Comparison of ENCODE assay signal across 27 cellular contexts in the genomic region with DNA sequence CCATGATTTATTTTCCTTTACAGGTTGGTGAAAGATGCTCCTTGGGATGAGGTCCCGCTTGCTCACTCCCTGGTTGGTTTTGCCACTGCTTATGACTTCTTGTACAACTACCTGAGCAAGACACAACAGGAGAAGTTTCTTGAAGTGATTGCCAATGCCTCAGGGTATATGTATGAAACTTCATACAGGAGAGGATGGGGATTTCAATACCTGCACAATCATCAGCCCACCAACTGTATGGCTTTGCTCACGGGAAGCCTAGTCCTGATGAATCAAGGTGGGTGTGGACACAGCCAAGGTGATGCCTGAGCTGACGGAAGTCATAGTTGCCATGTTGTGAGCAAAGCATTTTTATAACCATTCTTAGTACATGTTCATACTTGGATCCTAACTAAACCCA. TPM values are rescaled to one million over a fixed set of nuclear protein-coding genes. Genes with fewer than 3 reads are reported as not detected.
DNase-seq lines count a peak whose midpoint lies in the region; ATAC-seq, FAIRE-seq and TF ChIP-seq lines count a peak whose summit lies in the region.
"Had no signal": no experiment of that assay in that cellular context is flagged by ENCODE, and none has a peak within 500 bp of the region (broad histone marks: within the 10 kb centered on the region; RNA-seq: fewer than 3 reads in every experiment).

No MANE protein-coding gene starts in this region.

- H2AFZ ChIP-seq in H9 (ENCODE audit: low read length) (no peak overlapping the region), H1 (ENCODE audit: low read length) (no peak overlapping the region)

- no peak overlapping the region for H3T11ph ChIP-seq in H9 (ENCODE audit: low read length)

- H3K9ac ChIP-seq in H9 (ENCODE audit: extremely low read depth, insufficient read length, low read length) (no peak overlapping the region), H1 (replicated peaks in 1 of 4; ENCODE audit: extremely low read depth in 1 of 4, low read depth in 3 of 4, low read length in 3 of 4) (no peak overlapping the region)

- H3K14ac ChIP-seq in H9 (ENCODE audit: insufficient read depth, low read length), result no peak overlapping the region
- H3K14ac ChIP-seq in H1 (ENCODE audit: insufficient read length), result no peak overlapping the region

- H3K23ac ChIP-seq in H9 (ENCODE audit: insufficient read length, low read depth, low read length) (no peak overlapping the region), H1 (ENCODE audit: insufficient read length) (no peak overlapping the region)

- H4K8ac ChIP-seq in H9 (replicated peaks; ENCODE audit: insufficient read length, low read depth, low read length) (no peak overlapping the region), H1 (ENCODE audit: extremely low read depth, insufficient read depth, low read length) (no peak overlapping the region)

- H2BK20ac ChIP-seq in H9 (ENCODE audit: low read depth, low read length, poor library complexity, severe bottlenecking) (no peak overlapping the region), H1 (ENCODE audit: low read length) (peak overlapping the region; percentile 56; the same call in 1 of the 2 replicates)

- POLR2A ChIA-PET in H1 (lab: Charles Lee; ENCODE audit: partially characterized antibody), result interaction anchor here (1.3 kb wide), 1 partner anchor 10 kb away, joined by 3 read pairs; no protein-coding TSS in a partner anchor

- FAIRE-seq in H1 (lab: Jason Lieb, UNC) (peak; percentile 13), pancreas (lab: Jason Lieb, UNC) (no peak)
- FAIRE-seq: A204.1, GM12878, HepG2 had no signal

- H2BK15ac ChIP-seq in H9 (ENCODE audit: low read depth, low read length) (no peak overlapping the region), H1 (ENCODE audit: low read length) (no peak overlapping the region)

- H3K36me3 ChIP-seq in RWPE2 (ENCODE audit: low read depth), result peaks cover 61% of the 10 kb centered on the region
- peaks cover 0 to 15% (median 5%) of the 10 kb centered on the region in 4 experiments; a peak in 6 of 8 replicates for H3K36me3 ChIP-seq in H1 (ENCODE audit: control insufficient read depth in 2 of 4, insufficient read depth in 4 of 4, low read length in 3 of 4)
- H3K36me3 ChIP-seq in pancreas, result no peaks in the 10 kb centered on the region
- H3K36me3 ChIP-seq: BE2C, HAP-1 had no signal

- H3K4me1 ChIP-seq in H9 (ENCODE audit: insufficient read depth, low read length) (no peaks in the 10 kb centered on the region; the same call in 1 of the 2 replicates), RWPE2 (ENCODE audit: insufficient read depth, poor library complexity, severe bottlenecking) (no peaks in the 10 kb centered on the region), H1 (replicated peaks in 1 of 4; ENCODE audit: control insufficient read depth in 3 of 4, insufficient read depth in 4 of 4, low read length in 3 of 4) (peaks cover 0 to 6% (median 0%) of the 10 kb centered on the region in 4 experiments; a peak in 2 of 7 replicates), foreskin keratinocyte (peaks cover 26% of the 10 kb centered on the region), pancreas (no peaks in the 10 kb centered on the region)
- H3K4me1 ChIP-seq: BE2C, HAP-1 had no signal

- no peak for TF ChIP-seq RAD21 in H1 (IDR thresholded peaks at IDR 0.05 in 1 of 2, conservative IDR thresholded peaks at IDR 0.05 in 1 of 2; ENCODE audit: low read depth in 2 of 2, low read length in 2 of 2)

- H3K79me1 ChIP-seq in H9 (ENCODE audit: insufficient read depth, low read depth, low read length, poor library complexity, severe bottlenecking) (no peaks in the 10 kb centered on the region), H1 (ENCODE audit: low read depth, low read length) (no peaks in the 10 kb centered on the region)

- H4K20me1 ChIP-seq in H9 (ENCODE audit: control insufficient read depth, insufficient read depth, insufficient read length), result no peaks in the 10 kb centered on the region
- no peaks in the 10 kb centered on the region for H4K20me1 ChIP-seq in H1 (replicated peaks in 1 of 2; ENCODE audit: control insufficient read depth in 1 of 2, insufficient read depth in 2 of 2, low read length in 2 of 2)

- no peaks in the 10 kb centered on the region for H3K23me2 ChIP-seq in H9 (ENCODE audit: insufficient read length, low read depth, low read length, poor library complexity, severe bottlenecking)
- H3K23me2 ChIP-seq in H1 (ENCODE audit: low read depth, low read length), result no peaks in the 10 kb centered on the region

- CTCF ChIA-PET in H1 (lab: Charles Lee; ENCODE audit: partially characterized antibody), result interaction anchor here (0.6 to 2.5 kb wide), 6 partner anchors 10 to 166 kb away, joined by 3 to 9 read pairs (median 4); no protein-coding TSS in a partner anchor

- H3K9me3 Mint-ChIP-seq in H9, result no peaks in the 10 kb centered on the region
- H3K9me3 Mint-ChIP-seq: CD4-positive, CD25-positive, alpha-beta regulatory T cell; CD8-positive, alpha-beta memory T cell; IgD-negative memory B cell had no signal

- WGBS in H9 (ENCODE audit: extremely low coverage, insufficient read length, low lambda C conversion rate), result no CpG with 5 or more reads among the region's 3 CpGs
- 88% methylated on average over 3 of the region's 3 CpGs; no CpG with 5 or more reads in 1 of the 2 experiments for WGBS in H1 (ENCODE audit: extremely low coverage in 1 of 2, insufficient coverage in 1 of 2, insufficient read length in 1 of 2, insufficient replicate concordance in 2 of 2, low coverage in 1 of 2, low lambda C conversion rate in 2 of 2, missing lambda C conversion rate in 1 of 2), 2 experiments
- 94 to 96% methylated on average over 3 of the region's 3 CpGs for WGBS in pancreas, 2 donors

- H2BK120ac ChIP-seq in H9 (ENCODE audit: low read depth, low read length, poor library complexity, severe bottlenecking) (no peak overlapping the region), H1 (replicated peaks; ENCODE audit: low read depth, low read length) (no peak overlapping the region)

- H3K18ac ChIP-seq in H9 (ENCODE audit: insufficient read length, low read depth, low read length) (no peak overlapping the region), H1 (ENCODE audit: extremely low read depth, low read length) (no peak overlapping the region)

- ATAC-seq in RWPE2 (ENCODE audit: low read depth) (peak; percentile 73), foreskin keratinocyte (peak; percentile 98), pancreas (no peak), GM21619 (IDR thresholded peaks at IDR 0.05; ENCODE audit: unreplicated experiment) (no peak), GM21423 (IDR thresholded peaks at IDR 0.05; ENCODE audit: unreplicated experiment) (no peak)
- ATAC-seq: GM12878, HepG2 had no signal

- H3K27ac ChIP-seq in H9 (ENCODE audit: insufficient read length, low read depth, low read length), result no peak overlapping the region
- no peak overlapping the region for H3K27ac ChIP-seq in RWPE2 (ENCODE audit: poor library complexity, severe bottlenecking)
- H3K27ac ChIP-seq in H1 (ENCODE audit: low read depth, low read length), result no peak overlapping the region
- peak overlapping the region; percentile 89 for H3K27ac ChIP-seq in foreskin keratinocyte
- no peak overlapping the region for H3K27ac ChIP-seq in pancreas
- H3K27ac ChIP-seq: HL-60 had no signal

- H4K5ac ChIP-seq in H9 (ENCODE audit: insufficient read length, low read depth, low read length), result no peak overlapping the region
- H4K5ac ChIP-seq in H1 (ENCODE audit: insufficient read length, low read depth, low read length), result no peak overlapping the region

- no peak overlapping the region for H4K91ac ChIP-seq in H9 (ENCODE audit: insufficient read length, low read depth, low read length)
- H4K91ac ChIP-seq in H1 (replicated peaks; ENCODE audit: insufficient read length, low read length), result no peak overlapping the region

- H3K56ac ChIP-seq in H9 (ENCODE audit: insufficient read length, low read depth, low read length), result no peak overlapping the region
- no peak overlapping the region for H3K56ac ChIP-seq in H1 (replicated peaks; ENCODE audit: insufficient read length, low read depth, low read length)

- H2BK12ac ChIP-seq in H9 (ENCODE audit: insufficient read length, low read depth, low read length) (no peak overlapping the region), H1 (ENCODE audit: low read depth, low read length) (no peak overlapping the region)

- H3K79me2 ChIP-seq in H9 (ENCODE audit: insufficient read depth, low read length) (no peaks in the 10 kb centered on the region; the same call in 1 of the 2 replicates), H1 (ENCODE audit: control insufficient read depth in 1 of 2, insufficient read depth in 2 of 2, low read length in 2 of 2) (peaks cover 0 to 20% of the 10 kb centered on the region in 2 experiments; a peak in 2 of 4 replicates)

- no peak for TF ChIP-seq EP300 in H1 (IDR thresholded peaks at IDR 0.05; ENCODE audit: borderline replicate concordance in 1 of 2, low read depth in 2 of 2, low read length in 2 of 2)

- H2AK5ac ChIP-seq in H9 (ENCODE audit: insufficient read length, low read length), result no peak overlapping the region
- H2AK5ac ChIP-seq in H1 (ENCODE audit: low read depth, low read length), result no peak overlapping the region

- intact Hi-C loops in pancreas (cut with DNase I), result no loop called here

- peak overlapping the region in 2 of 3 experiments; percentile 24 to 78; a peak in 3 of 7 replicates for H3K27ac Mint-ChIP-seq in H9
- H3K27ac Mint-ChIP-seq: CD4-positive, CD25-positive, alpha-beta regulatory T cell; CD8-positive, alpha-beta memory T cell; IgD-negative memory B cell had no signal

- peaks cover 29 to 38% (median 31%) of the 10 kb centered on the region in 3 experiments for H3K36me3 Mint-ChIP-seq in H9 (ENCODE audit: insufficient read depth in 1 of 3, low read depth in 3 of 3)
- H3K36me3 Mint-ChIP-seq: CD4-positive, CD25-positive, alpha-beta regulatory T cell had no signal

- no peaks in the 10 kb centered on the region for H3K27me3 ChIP-seq in H9 (ENCODE audit: insufficient read depth, low read length)
- no peaks in the 10 kb centered on the region for H3K27me3 ChIP-seq in RWPE2 (ENCODE audit: insufficient read depth, poor library complexity, severe bottlenecking)
- H3K27me3 ChIP-seq in H1 (replicated peaks in 1 of 4; ENCODE audit: control insufficient read depth in 3 of 4, extremely low read depth in 1 of 4, insufficient read depth in 3 of 4, low read length in 3 of 4), result no peaks in the 10 kb centered on the region
- H3K27me3 ChIP-seq in foreskin keratinocyte, result no peaks in the 10 kb centered on the region
- H3K27me3 ChIP-seq in pancreas, result no peaks in the 10 kb centered on the region
- H3K27me3 ChIP-seq: BE2C had no signal

- H3K4me2 ChIP-seq in H9 (ENCODE audit: insufficient read depth, insufficient read length, low read length), result no peak overlapping the region
- H3K4me2 ChIP-seq in H1 (ENCODE audit: insufficient read depth in 1 of 2, low read depth in 2 of 2, low read length in 2 of 2), result no peak overlapping the region

- TF ChIP-seq CTCF in H9 (conservative IDR thresholded peaks at IDR 0.05) (no peak), RWPE2 (IDR thresholded peaks at IDR 0.05; ENCODE audit: poor library complexity, severe bottlenecking) (no peak), H1 (IDR thresholded peaks at IDR 0.05; ENCODE audit: control extremely low read depth in 1 of 3, insufficient read depth in 1 of 3, low read depth in 1 of 3, low read length in 3 of 3) (no peak), foreskin keratinocyte (conservative IDR thresholded peaks at IDR 0.05) (no peak), pancreas (IDR thresholded peaks at IDR 0.05) (no peak)

- H3K4ac ChIP-seq in H9 (ENCODE audit: low read depth, low read length), result no peak overlapping the region
- H3K4ac ChIP-seq in H1 (replicated peaks; ENCODE audit: insufficient read length, low read depth, low read length), result no peak overlapping the region

- DNase-seq in H9 (no peak), RWPE2 (ENCODE audit: low spot score) (no peak), H1 (ENCODE audit: low read depth in 1 of 2, low spot score in 2 of 2) (no peak), foreskin keratinocyte (peak; percentile 96 to 98), pancreas (no peak), RPMI8226 (no peak)
- DNase-seq: ACHN; BE2C; C1 segment of cervical spinal cord; CD4-positive, CD25-positive, alpha-beta regulatory T cell; CD8-positive, alpha-beta memory T cell; COR-L47; DMS 273 treated with DMSO at 0.1 percent for 48 hours; DMS53; DND-41; EL; GOT3; KBM-7 had no signal

- H3K9me3 ChIP-seq in H9 (ENCODE audit: control insufficient read depth, low read depth, low read length) (no peaks in the 10 kb centered on the region), RWPE2 (ENCODE audit: severe bottlenecking) (no peaks in the 10 kb centered on the region), H1 (ENCODE audit: insufficient read depth in 2 of 2, low read depth in 1 of 2, low read length in 1 of 2) (no peaks in the 10 kb centered on the region), pancreas (no peaks in the 10 kb centered on the region)
- H3K9me3 ChIP-seq: BE2C, HAP-1 had no signal

- TF ChIP-seq POLR2A in H1 (IDR thresholded peaks at IDR 0.05; ENCODE audit: control extremely low read depth in 1 of 2, low read depth in 2 of 2, low read length in 2 of 2), result no peak

- H2BK5ac ChIP-seq in H9 (ENCODE audit: insufficient read length, low read length) (no peak overlapping the region), H1 (ENCODE audit: low read depth, low read length) (no peak overlapping the region)

- no peak overlapping the region for H3K4me3 Mint-ChIP-seq in H9
- H3K4me3 Mint-ChIP-seq: CD4-positive, CD25-positive, alpha-beta regulatory T cell; CD8-positive, alpha-beta memory T cell; IgD-negative memory B cell had no signal

- H3K27me3 Mint-ChIP-seq in H9 (ENCODE audit: low read depth), result no peaks in the 10 kb centered on the region
- H3K27me3 Mint-ChIP-seq: CD8-positive, alpha-beta memory T cell; IgD-negative memory B cell had no signal

- no peak overlapping the region for H3K4me3 ChIP-seq in RWPE2 (ENCODE audit: severe bottlenecking)
- H3K4me3 ChIP-seq in H1 (ENCODE audit: extremely low read depth in 1 of 4, insufficient read depth in 2 of 4, low read depth in 3 of 4, low read length in 4 of 4), result no peak overlapping the region
- H3K4me3 ChIP-seq in pancreas, result no peak overlapping the region
- H3K4me3 ChIP-seq: GM12878, HAP-1 had no signal

- peaks cover 19 to 22% of the 10 kb centered on the region in 2 experiments for H3K4me1 Mint-ChIP-seq in H9
- H3K4me1 Mint-ChIP-seq: CD8-positive, alpha-beta memory T cell had no signal

RNA-seq across cellular contexts. Expression of gene CALHM6, which starts 34.6 kb away (rescaled TPM):
- total RNA-seq in H9 (2021) (0.44 and 0.68 TPM in 2 replicates), foreskin keratinocyte (3.0 and 3.2 TPM in 2 replicates), pancreas (1 to 10 TPM in 2 of 6 donors, under 1 TPM in 3, not detected in 1; 0.44 to 4.2 (median 0.98) TPM)
- total RNA-seq in H1 (2021; fragmentation: NEBNext Ultra II Directional; extraction: Animal tissue kit (Norgen Biotek cat#: 25700)), result 0.93 and 1.1 TPM in 2 replicates
- polyA plus RNA-seq in H1 (2011; rRNA removed) (1.8 and 2.0 TPM in 2 replicates), foreskin keratinocyte (4.0 and 4.6 TPM in 2 replicates), pancreas (1 to 10 TPM; 1.3 to 1.4 TPM)
- polyA plus RNA-seq in H1 (2011; cell fraction: cytosol; rRNA removed), result 1.2 TPM
- 0.43 TPM for polyA plus RNA-seq in H1 (2011; cell fraction: nucleus; rRNA removed)
- polyA plus RNA-seq in H1 (2012, experiment 1 of 2), result 0.49 to 2.2 TPM (median 1.9 TPM) in 4 replicates
- polyA plus RNA-seq in H1 (2012, experiment 2 of 2), result 1.3 TPM
- 2.9 TPM for polyA plus RNA-seq in H1 (2013, experiment 1 of 2)
- polyA plus RNA-seq in H1 (2013, experiment 2 of 2), result 2.9 TPM
- 0.15 and 0.28 TPM in 2 replicates for polyA minus RNA-seq in H1 (2011; rRNA and poly(A)+ RNA removed)
- not detected for polyA minus RNA-seq in H1 (2011; cell fraction: cytosol; rRNA and poly(A)+ RNA removed)
- polyA minus RNA-seq in H1 (2011; cell fraction: nucleus; rRNA and poly(A)+ RNA removed), result 0.70 TPM
- total RNA-seq: G401, HepG2 had no signal
- polyA plus RNA-seq: HepG2 had no signal

RNA-seq across cellular contexts. Expression of gene DSE, which starts 55.8 kb away (rescaled TPM):
- total RNA-seq in H9 (2021), result 41.5 and 45.6 TPM in 2 replicates
- 88.0 and 94.4 TPM in 2 replicates for total RNA-seq in H1 (2021; fragmentation: NEBNext Ultra II Directional; extraction: Animal tissue kit (Norgen Biotek cat#: 25700))
- polyA plus RNA-seq in H1 (2011; rRNA removed), result 32.5 and 41.8 TPM in 2 replicates
- polyA plus RNA-seq in H1 (2011; cell fraction: cytosol; rRNA removed), result 28.3 TPM
- 65.3 TPM for polyA plus RNA-seq in H1 (2011; cell fraction: nucleus; rRNA removed)
- 32.5 to 44.3 TPM (median 39.1 TPM) in 4 replicates for polyA plus RNA-seq in H1 (2012, experiment 1 of 2)
- polyA plus RNA-seq in H1 (2012, experiment 2 of 2), result 3.6 TPM
- polyA plus RNA-seq in H1 (2013, experiment 1 of 2), result 49.6 TPM
- polyA plus RNA-seq in H1 (2013, experiment 2 of 2), result 54.4 TPM
- 92.5 and 116 TPM in 2 replicates for polyA minus RNA-seq in H1 (2011; rRNA and poly(A)+ RNA removed)
- polyA minus RNA-seq in H1 (2011; cell fraction: cytosol; rRNA and poly(A)+ RNA removed), result 29.2 TPM
- polyA minus RNA-seq in H1 (2011; cell fraction: nucleus; rRNA and poly(A)+ RNA removed), result 98.4 TPM
- total RNA-seq in foreskin keratinocyte, result 94.6 and 99.1 TPM in 2 replicates
- 17.4 and 24.9 TPM in 2 replicates for polyA plus RNA-seq in foreskin keratinocyte
- total RNA-seq in pancreas, result 10 to 100 TPM in 1 of 6 donors, 1 to 10 TPM in 5; 1.8 to 19.2 (median 3.9) TPM
- 1 to 10 TPM; 1.7 to 2.6 TPM for polyA plus RNA-seq in pancreas

Comparison
In these comparisons a context has a peak if more than half of its experiments do, and no peak if none do; other contexts are left out.
1. DNase-seq: peak in foreskin keratinocyte (2 of 2); none in H9 (single experiment), RWPE2 (single experiment), H1 (0 of 2), pancreas (0 of 6) and RPMI8226 (single experiment).
2. ATAC-seq: peak in RWPE2 (single experiment) and foreskin keratinocyte (single experiment); none in pancreas (0 of 4), GM21619 (single experiment) and GM21423 (single experiment).